Comparison of ENCODE assay signal across 8 cellular contexts in genomic region chr9:66900490-66901131, GRCh38. TPM values are rescaled to one million over a fixed set of nuclear protein-coding genes. Genes with fewer than 3 reads are reported as not detected.
DNase-seq lines count a peak whose midpoint lies in the region; ATAC-seq, FAIRE-seq and TF ChIP-seq lines count a peak whose summit lies in the region.
"Not testable (repeated sequence)": the region's sequence is repeated elsewhere in the genome, so short reads cannot be mapped to it uniquely, and the experiment has no call there.

ZNF658 (plus strand) TSS chr9:66900725; CDS start chr9:66903562, 2,837 bp downstream.

- not testable (repeated sequence) for H3K18ac ChIP-seq in H1 (ENCODE audit: extremely low read depth, low read length)

- ATAC-seq in GM18861 (IDR thresholded peaks at IDR 0.05; ENCODE audit: unreplicated experiment), result peak; percentile 96
- ATAC-seq in HG02870 (IDR thresholded peaks at IDR 0.05; ENCODE audit: unreplicated experiment), result peak; percentile 95

- not testable (repeated sequence) for H3K36me3 ChIP-seq in H1 (ENCODE audit: control insufficient read depth in 2 of 4, insufficient read depth in 4 of 4, low read length in 3 of 4); liver (ENCODE audit: control insufficient read depth in 4 of 4, insufficient read depth in 3 of 4, low read depth in 1 of 4, low read length in 3 of 4); urinary bladder (ENCODE audit: insufficient read depth)

- H3K79me1 ChIP-seq in H1 (ENCODE audit: low read depth, low read length), result not testable (repeated sequence)

- not testable (repeated sequence) for H4K20me1 ChIP-seq in H1 (replicated peaks in 1 of 2; ENCODE audit: control insufficient read depth in 1 of 2, insufficient read depth in 2 of 2, low read length in 2 of 2)

- not testable (repeated sequence) for H3K4ac ChIP-seq in H1 (replicated peaks; ENCODE audit: insufficient read length, low read depth, low read length)

- H2BK120ac ChIP-seq in H1 (replicated peaks; ENCODE audit: low read depth, low read length), result not testable (repeated sequence)

- not testable (repeated sequence) for H3K4me1 ChIP-seq in H1 (replicated peaks in 1 of 4; ENCODE audit: control insufficient read depth in 3 of 4, insufficient read depth in 4 of 4, low read length in 3 of 4); liver (ENCODE audit: control insufficient read depth in 4 of 4, insufficient read depth in 4 of 4, low read length in 3 of 4); urinary bladder (ENCODE audit: insufficient read depth)

- not testable (repeated sequence) for TF ChIP-seq RAD21 in H1 (IDR thresholded peaks at IDR 0.05 in 1 of 2, conservative IDR thresholded peaks at IDR 0.05 in 1 of 2; ENCODE audit: low read depth in 2 of 2, low read length in 2 of 2)
- TF ChIP-seq RAD21 in liver (IDR thresholded peaks at IDR 0.05), result peak in 1 of 2 donors; percentile 26

- CTCF ChIA-PET in H1 (lab: Charles Lee; ENCODE audit: partially characterized antibody), result not testable (repeated sequence)

- not testable (repeated sequence) for H3K14ac ChIP-seq in H1 (ENCODE audit: insufficient read length)

- not testable (repeated sequence) for H3K23ac ChIP-seq in H1 (ENCODE audit: insufficient read length)

- H3K4me2 ChIP-seq in H1 (ENCODE audit: insufficient read depth in 1 of 2, low read depth in 2 of 2, low read length in 2 of 2), result peak within 1 kb of the TSS; percentile 64 to 78

- peak within 1 kb of the TSS; percentile 34 to 57 (median 44); a peak in 7 of 8 replicates for H3K4me3 ChIP-seq in H1 (ENCODE audit: extremely low read depth in 1 of 4, insufficient read depth in 2 of 4, low read depth in 3 of 4, low read length in 4 of 4)
- H3K4me3 ChIP-seq in liver (ENCODE audit: low read depth in 1 of 3, low read length in 3 of 3), result peak within 1 kb of the TSS in 2 of 3 donors; percentile 47 to 49
- peak within 1 kb of the TSS; percentile 43 to 67 (median 56) for H3K4me3 ChIP-seq in skin epidermis
- peak within 1 kb of the TSS; percentile 42 for H3K4me3 ChIP-seq in urinary bladder (ENCODE audit: low read depth, low read length)

- H3K27me3 ChIP-seq in H1 (replicated peaks in 1 of 4; ENCODE audit: control insufficient read depth in 3 of 4, extremely low read depth in 1 of 4, insufficient read depth in 3 of 4, low read length in 3 of 4); liver (ENCODE audit: control insufficient read depth in 4 of 4, insufficient read depth in 4 of 4, low read length in 3 of 4): not testable (repeated sequence)

- not testable (repeated sequence) for H3K9me3 ChIP-seq in H1 (ENCODE audit: insufficient read depth in 2 of 2, low read depth in 1 of 2, low read length in 1 of 2); liver (ENCODE audit: control insufficient read depth in 4 of 4, low read length in 3 of 4)

- H3K9ac ChIP-seq in H1 (replicated peaks in 1 of 4; ENCODE audit: extremely low read depth in 1 of 4, low read depth in 3 of 4, low read length in 3 of 4), result peak within 1 kb of the TSS in 1 of 4 experiments; percentile 44; a peak in 2 of 7 replicates
- H3K9ac ChIP-seq in liver (ENCODE audit: low read depth in 1 of 2, low read length in 2 of 2), result not testable (repeated sequence)

- not testable (repeated sequence) for TF ChIP-seq POLR2A in H1 (IDR thresholded peaks at IDR 0.05; ENCODE audit: control extremely low read depth in 1 of 2, low read depth in 2 of 2, low read length in 2 of 2)

- H2BK5ac ChIP-seq in H1 (ENCODE audit: low read depth, low read length), result not testable (repeated sequence)

- H2BK15ac ChIP-seq in H1 (ENCODE audit: low read length), result not testable (repeated sequence)

- H3K27ac ChIP-seq in H1 (ENCODE audit: low read depth, low read length); liver (ENCODE audit: low read depth in 1 of 2, low read length in 2 of 2); urinary bladder (ENCODE audit: low read depth): not testable (repeated sequence)
- peak within 1 kb of the TSS in 20 of 21 experiments; percentile 22 to 86 (median 78) for H3K27ac ChIP-seq in skin epidermis

- not testable (repeated sequence) for H2BK20ac ChIP-seq in H1 (ENCODE audit: low read length)

- not testable (repeated sequence) for FAIRE-seq in H1 (lab: Jason Lieb, UNC)

- not testable (repeated sequence) for H2BK12ac ChIP-seq in H1 (ENCODE audit: low read depth, low read length)

- H3K23me2 ChIP-seq in H1 (ENCODE audit: low read depth, low read length), result not testable (repeated sequence)

- TF ChIP-seq CTCF in H1 (IDR thresholded peaks at IDR 0.05; ENCODE audit: control extremely low read depth in 1 of 3, insufficient read depth in 1 of 3, low read depth in 1 of 3, low read length in 3 of 3); liver (IDR thresholded peaks at IDR 0.05; ENCODE audit: low read depth, low read length, missing input control): not testable (repeated sequence)

- DNase-seq in NCI-H460 (ENCODE audit: extremely low read depth, low read depth) (peak; percentile 83), activated T-cell treated with anti-CD3 and anti-CD28 coated beads for 24 hours (ENCODE audit: low read depth) (peak; percentile 60), H1 (ENCODE audit: low read depth in 1 of 2, low spot score in 2 of 2) (peak; percentile 69 to 92)

- H2AK5ac ChIP-seq in H1 (ENCODE audit: low read depth, low read length), result not testable (repeated sequence)

- WGBS in H1 (ENCODE audit: extremely low coverage in 1 of 2, insufficient coverage in 1 of 2, insufficient read length in 1 of 2, insufficient replicate concordance in 2 of 2, low coverage in 1 of 2, low lambda C conversion rate in 2 of 2, missing lambda C conversion rate in 1 of 2), 2 experiments, result 11% methylated on average over 39 of the region's 46 CpGs; no CpG with 5 or more reads in 1 of the 2 experiments
- under 1% methylated on average over 45 of the region's 46 CpGs for WGBS in liver
- under 1% methylated on average over 43 of the region's 46 CpGs for WGBS in urinary bladder

- H3K79me2 ChIP-seq in H1 (ENCODE audit: control insufficient read depth in 1 of 2, insufficient read depth in 2 of 2, low read length in 2 of 2), result not testable (repeated sequence)

- H4K5ac ChIP-seq in H1 (ENCODE audit: insufficient read length, low read depth, low read length), result not testable (repeated sequence)

- H2AFZ ChIP-seq in H1 (ENCODE audit: low read length), result not testable (repeated sequence)

- TF ChIP-seq EP300 in H1 (IDR thresholded peaks at IDR 0.05; ENCODE audit: borderline replicate concordance in 1 of 2, low read depth in 2 of 2, low read length in 2 of 2), result not testable (repeated sequence)

- H3K56ac ChIP-seq in H1 (replicated peaks; ENCODE audit: insufficient read length, low read depth, low read length), result not testable (repeated sequence)

- H4K91ac ChIP-seq in H1 (replicated peaks; ENCODE audit: insufficient read length, low read length), result not testable (repeated sequence)

- H4K8ac ChIP-seq in H1 (ENCODE audit: extremely low read depth, insufficient read depth, low read length), result not testable (repeated sequence)

- POLR2A ChIA-PET in H1 (lab: Charles Lee; ENCODE audit: partially characterized antibody), result not testable (repeated sequence)

TF ChIP-seq in H1, 55 proteins besides CTCF, POLR2A, EP300 and RAD21:
- TF ChIP-seq NRF1 (IDR thresholded peaks at IDR 0.05; ENCODE audit: low read depth, low read length) (peak; percentile 42), KDM4A (IDR thresholded peaks at IDR 0.05; ENCODE audit: low read depth, low read length, severe bottlenecking) (peak; percentile 46), MAX (IDR thresholded peaks at IDR 0.05) (0 out of 2 replicates have a peak, but pooled peaks have one; percentile 18)

TF ChIP-seq in liver, 16 proteins besides CTCF, POLR2A, EP300 and RAD21:
- TF ChIP-seq RXRA (IDR thresholded peaks at IDR 0.05) (peak in 1 of 2 donors; percentile 27), SP1 (IDR thresholded peaks at IDR 0.05) (peak; percentile 33), MAX (IDR thresholded peaks at IDR 0.05) (peak; percentile 52), YY1 (IDR thresholded peaks at IDR 0.05) (peak; percentile 66), GABPA (IDR thresholded peaks at IDR 0.05 in 1 of 2, conservative IDR thresholded peaks at IDR 0.05 in 1 of 2) (peak in 1 of 2 donors; percentile 65)
TF ChIP-seq in liver: peak in this region for 5; not testable (repeated sequence) for 11.

RNA-seq across cellular contexts. Expression of gene ZNF658, which starts in this region (rescaled TPM):
- total RNA-seq in NCI-H460 (2014; rRNA removed; shearing (Covaris generic)), result 3.5 and 4.9 TPM in 2 replicates
- 3.3 and 3.8 TPM in 2 replicates for polyA plus RNA-seq in NCI-H460 (2014; cell fraction: nucleus; rRNA removed)
- total RNA-seq in H1 (2021; fragmentation: NEBNext Ultra II Directional; extraction: Animal tissue kit (Norgen Biotek cat#: 25700)), result 5.0 and 5.4 TPM in 2 replicates
- polyA plus RNA-seq in H1 (2011; rRNA removed) (0.53 and 0.80 TPM in 2 replicates), liver (1 to 10 TPM in 1 of 2 donors, under 1 TPM in 1; 0.81 to 1.2 TPM), urinary bladder (3.3 TPM)
- polyA plus RNA-seq in H1 (2011; cell fraction: cytosol; rRNA removed), result 1.7 TPM
- 1.5 TPM for polyA plus RNA-seq in H1 (2011; cell fraction: nucleus; rRNA removed)
- polyA plus RNA-seq in H1 (2012, experiment 1 of 2), result 1.9 to 2.6 TPM (median 2.2 TPM) in 4 replicates
- polyA plus RNA-seq in H1 (2012, experiment 2 of 2), result 0.28 TPM
- 2.6 TPM for polyA plus RNA-seq in H1 (2013, experiment 1 of 2)
- polyA plus RNA-seq in H1 (2013, experiment 2 of 2), result 2.7 TPM
- 4.5 and 6.9 TPM in 2 replicates for polyA minus RNA-seq in H1 (2011; rRNA and poly(A)+ RNA removed)
- 4.6 TPM for polyA minus RNA-seq in H1 (2011; cell fraction: cytosol; rRNA and poly(A)+ RNA removed)
- polyA minus RNA-seq in H1 (2011; cell fraction: nucleus; rRNA and poly(A)+ RNA removed), result 12.9 TPM
- total RNA-seq in liver (1 to 10 TPM; 1.0 to 2.9 TPM), urinary bladder (18.9 TPM)
